In the genomic region with DNA sequence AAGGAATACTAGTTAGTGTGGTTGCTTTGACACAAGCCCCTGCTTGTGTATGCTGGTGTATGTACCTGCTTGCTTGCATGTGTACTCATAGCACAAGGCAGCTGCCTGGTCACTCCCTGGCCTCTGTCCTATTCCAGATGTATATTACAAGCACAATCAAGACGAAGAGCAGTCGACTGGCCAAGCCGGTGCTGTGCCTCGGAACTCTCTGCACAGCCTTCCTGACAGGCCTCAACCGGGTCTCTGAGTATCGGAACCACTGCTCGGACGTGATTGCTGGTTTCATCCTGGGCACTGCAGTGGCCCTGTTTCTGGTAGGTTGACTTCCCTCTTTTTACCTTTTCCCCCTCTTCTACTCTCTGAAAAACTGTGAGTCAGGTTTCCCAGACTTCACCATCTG, we compare ENCODE assay signal across 25 cellular contexts.
"Had no signal": no experiment of that assay in that cellular context is flagged by ENCODE, and none has a peak within 500 bp of the region (broad histone marks: within the 10 kb centered on the region; RNA-seq: fewer than 3 reads in every experiment).

No MANE protein-coding gene starts in this region.

- H3K4me1 ChIP-seq: left lung, right atrium auricular region, sigmoid colon, thyroid gland, vagina had no signal

- FAIRE-seq: colon had no signal

- H3K36me3 ChIP-seq: esophagus squamous epithelium, heart right ventricle, left lung, neutrophil, prostate gland, right atrium auricular region, sigmoid colon, stomach, thyroid gland, vagina had no signal

- DNase-seq: effector CD8-positive, alpha-beta T cell; endodermal cell; esophagus squamous epithelium; foreskin melanocyte; glutamatergic neuron; heart right ventricle; hippocampal formation; left cardiac atrium; left lung; mesenchymal stem cell; mucosa of descending colon; naive thymus-derived CD4-positive, alpha-beta T cell; sigmoid colon; stimulated activated CD4-positive, alpha-beta T cell treated with anti-CD3 and anti-CD28 coated beads, Interleukin-15, amount 100 ng/mL, for 24 hours; stimulated activated CD4-positive, alpha-beta T cell treated with anti-CD3 and anti-CD28 coated beads, Interleukin-2, amount 100 ng/mL, for 48 hours; stimulated activated naive CD4-positive, alpha-beta T cell; stomach; thyroid gland; trophoblast cell had no signal

- H3K27me3 ChIP-seq: left lung, right atrium auricular region, sigmoid colon, stomach, thyroid gland, vagina had no signal

- ATAC-seq: heart right ventricle; left cardiac atrium; left lung; mucosa of descending colon; naive thymus-derived CD4-positive, alpha-beta T cell had no signal

- H3K27ac ChIP-seq: esophagus squamous epithelium, heart right ventricle, left lung, neutrophil, prostate gland, right atrium auricular region, sigmoid colon, skin epidermis, stomach, thyroid gland, vagina had no signal

- H3K4me3 ChIP-seq: esophagus squamous epithelium, heart right ventricle, left lung, mucosa of descending colon, prostate gland, right atrium auricular region, sigmoid colon, skin epidermis, stomach, thyroid gland, vagina had no signal

- H3K9me3 ChIP-seq: esophagus squamous epithelium, heart right ventricle, left lung, mucosa of descending colon, neutrophil, prostate gland, right atrium auricular region, sigmoid colon, stomach, thyroid gland, vagina had no signal
